1 cellular context compared by ENCODE assay signal in genomic region chr2:100392715-100393114, GRCh38.
TF ChIP-seq lines count a peak whose summit lies in the region.

No MANE protein-coding gene starts in this region.

TF ChIP-seq in endothelial cell of umbilical vein, 7 proteins besides CTCF, POLR2A, EP300 and RAD21 (continued from another document):
- TF ChIP-seq MYC (IDR thresholded peaks at IDR 0.05; ENCODE audit: low read depth, low read length) = no peak
- TF ChIP-seq FOS (IDR thresholded peaks at IDR 0.05; ENCODE audit: borderline replicate concordance, insufficient read depth, low read length) = no peak
- no peak for TF ChIP-seq EZH2 (IDR thresholded peaks at IDR 0.05; ENCODE audit: borderline replicate concordance, low read depth, low read length, severe bottlenecking)
